8 cellular contexts compared by ENCODE assay signal in genomic region chr10:610642-611305, GRCh38.
A peak's percentile ranks its signal among the peaks of the same experiment; 100 is the strongest.
DNase-seq lines count a peak whose midpoint lies in the region; TF ChIP-seq lines count a peak whose summit lies in the region.
"Not testable (repeated sequence)": the region's sequence is repeated elsewhere in the genome, so short reads cannot be mapped to it uniquely, and the experiment has no call there.

No MANE protein-coding gene starts in this region.

- H3K4me3 ChIP-seq in astrocyte of the cerebellum (ENCODE audit: low read depth, low read length); foreskin fibroblast (ENCODE audit: low read depth in 1 of 2, low read length in 2 of 2); stomach: not testable (repeated sequence)

- H3K4me1 ChIP-seq in stomach: peaks cover 41 to 81% (median 58%) of the 10 kb centered on the region in 4 donors

- TF ChIP-seq EP300 in stomach (IDR thresholded peaks at IDR 0.05): not testable (repeated sequence)

- DNase-seq in Daoy (ENCODE audit: low read depth) (peak; percentile 74), RPMI7951 (ENCODE audit: low read depth) (peak; percentile 74), astrocyte of the cerebellum (ENCODE audit: low read depth) (peak; percentile 50), foreskin fibroblast (peak; percentile 63 to 67), non-pigmented ciliary epithelial cell (ENCODE audit: low read depth) (peak; percentile 47)
- DNase-seq in activated CD8-positive, alpha-beta memory T cell treated with anti-CD3 and anti-CD28 coated beads, Interleukin-2, amount 50 U/mL, for 48 hours: peak; percentile 55
- peak; percentile 35 for DNase-seq in stimulated activated CD4-positive, alpha-beta T cell treated with anti-CD3 and anti-CD28 coated beads, Interleukin-4, amount 100 ng/mL, for 24 hours
- DNase-seq in stomach: not testable (repeated sequence)

- H3K9me3 ChIP-seq in stomach: not testable (repeated sequence)

- 65 to 79% (median 71%) methylated on average over 6 to 7 of the region's 7 CpGs for WGBS in stomach, 5 donors

- peak overlapping the region in 4 of 5 donors; percentile 29 to 79 (median 72) for H3K27ac ChIP-seq in stomach

- not testable (repeated sequence) for TF ChIP-seq CTCF in astrocyte of the cerebellum (IDR thresholded peaks at IDR 0.05; ENCODE audit: low read depth, low read length, missing control alignments); foreskin fibroblast (IDR thresholded peaks at IDR 0.05; ENCODE audit: low read depth, low read length); stomach (IDR thresholded peaks at IDR 0.05)

- not testable (repeated sequence) for TF ChIP-seq POLR2A in stomach (IDR thresholded peaks at IDR 0.05)

- in situ Hi-C loops in astrocyte of the cerebellum (cut with HindIII; ENCODE audit: low sequenced_read_pairs): loop anchor here (5.0 kb wide), 1 partner anchor 42 kb away; no protein-coding TSS in a partner anchor

- not testable (repeated sequence) for H3K36me3 ChIP-seq in stomach

- not testable (repeated sequence) for H3K27me3 ChIP-seq in stomach

- intact Hi-C loops in stomach (cut with DNase I; ENCODE audit: low total_unique reads): not testable (repeated sequence)
